In genomic region chrX:75273483-75273882, GRCh38 we compare ENCODE assay signal across 8 cellular contexts. TPM values are rescaled to one million over a fixed set of nuclear protein-coding genes. Genes with fewer than 3 reads are reported as not detected.
DNase-seq lines count a peak whose midpoint lies in the region; ATAC-seq and TF ChIP-seq lines count a peak whose summit lies in the region.

No MANE protein-coding gene starts in this region.

- no peaks in the 10 kb centered on the region for H3K9me3 ChIP-seq in CD8-positive, alpha-beta memory T cell (ENCODE audit: low read length)
- no peaks in the 10 kb centered on the region for H3K9me3 ChIP-seq in MM.1S (replicated peaks; ENCODE audit: insufficient read depth, low read length)

- peaks cover 41 to 57% (median 46%) of the 10 kb centered on the region in 3 donors for H3K4me1 Mint-ChIP-seq in CD8-positive, alpha-beta memory T cell

- ATAC-seq in GM21526 (IDR thresholded peaks at IDR 0.05; ENCODE audit: low FRiP score, unreplicated experiment) = peak; percentile 2

- peak overlapping the region; percentile 89 for H3K4me3 ChIP-seq in CD8-positive, alpha-beta memory T cell (ENCODE audit: low read length)
- H3K4me3 ChIP-seq in MM.1S (ENCODE audit: low read length) = peak overlapping the region; percentile 61

- no peaks in the 10 kb centered on the region for H3K27me3 ChIP-seq in CD8-positive, alpha-beta memory T cell (ENCODE audit: insufficient read depth, low read length, poor library complexity, severe bottlenecking)
- H3K27me3 ChIP-seq in MM.1S (replicated peaks; ENCODE audit: insufficient read depth, low read length) = no peaks in the 10 kb centered on the region

- peaks cover 18% of the 10 kb centered on the region for H3K4me1 ChIP-seq in CD8-positive, alpha-beta memory T cell (ENCODE audit: insufficient read depth, low read length)
- H3K4me1 ChIP-seq in MM.1S (ENCODE audit: low read length) = no peaks in the 10 kb centered on the region

- H3K36me3 Mint-ChIP-seq in CD8-positive, alpha-beta memory T cell = peaks cover 0 to 12% (median 0%) of the 10 kb centered on the region in 3 donors

- peak overlapping the region; percentile 80 for H3K27ac ChIP-seq in CD8-positive, alpha-beta memory T cell (ENCODE audit: low read depth, low read length)
- H3K27ac ChIP-seq in MM.1S (ENCODE audit: low read length) (peak overlapping the region; percentile 69; the same call in 1 of the 2 replicates), cingulate gyrus (ENCODE audit: low read depth, low read length) (peak overlapping the region; percentile 76)

- H3F3A ChIP-seq in MM.1S (ENCODE audit: insufficient read depth, low read length) = no peaks in the 10 kb centered on the region

- no peak for TF ChIP-seq CTCF in MM.1S (IDR thresholded peaks at IDR 0.05; ENCODE audit: low read length)

- no peaks in the 10 kb centered on the region for H4K20me1 ChIP-seq in MM.1S (ENCODE audit: insufficient read depth, low read length)

- H2AFZ ChIP-seq in MM.1S (ENCODE audit: low read length) = peak overlapping the region; percentile 80

- H3K4me3 Mint-ChIP-seq in CD8-positive, alpha-beta memory T cell = peak overlapping the region; percentile 88 to 95 (median 89)

- DNase-seq in CD8-positive, alpha-beta memory T cell = peak in 1 of 5 donors; percentile 0
- DNase-seq in MM.1S (no peak), midbrain (lab: John Stamatoyannopoulos, UW) (peak; percentile 44), 8988T (no peak), GOT3 (lab: John Stamatoyannopoulos, UW) (no peak), NCI-H1092 treated with DMSO at 0.1 percent for 48 hours (lab: John Stamatoyannopoulos, UW) (no peak)

- CTCF ChIA-PET in CD8-positive, alpha-beta memory T cell (lab: Charles Lee) = interaction anchor here (1.2 kb wide), 1 partner anchor 875 kb away, joined by 4 read pairs; no protein-coding TSS in a partner anchor

- no peaks in the 10 kb centered on the region for H3K9me2 ChIP-seq in MM.1S (replicated peaks; ENCODE audit: insufficient read depth, low read length)

- H3K9me3 Mint-ChIP-seq in CD8-positive, alpha-beta memory T cell = peaks cover 0 to 2% (median 0%) of the 10 kb centered on the region in 5 donors

- H3K9ac ChIP-seq in MM.1S (ENCODE audit: low read length) = peak overlapping the region; percentile 69; the same call in 1 of the 2 replicates

- H3K27ac Mint-ChIP-seq in CD8-positive, alpha-beta memory T cell = peak overlapping the region; percentile 85 to 98 (median 94)

- peaks cover 23% of the 10 kb centered on the region; the same call in 1 of the 2 replicates for H3K79me2 ChIP-seq in MM.1S (ENCODE audit: low read length)

- POLR2A ChIA-PET in CD8-positive, alpha-beta memory T cell (lab: Charles Lee) = interaction anchor here (0.6 kb wide), 1 partner anchor 659 kb away, joined by 3 read pairs; the partner anchor contains the start of gene RLIM

- no peaks in the 10 kb centered on the region for H3K36me3 ChIP-seq in CD8-positive, alpha-beta memory T cell (ENCODE audit: insufficient read depth, low read length)
- no peaks in the 10 kb centered on the region for H3K36me3 ChIP-seq in MM.1S (replicated peaks; ENCODE audit: insufficient read depth, low read length)

- H3K27me3 Mint-ChIP-seq in CD8-positive, alpha-beta memory T cell = peaks cover 0 to 1% of the 10 kb centered on the region in 2 donors

- H3K4me2 ChIP-seq in MM.1S (ENCODE audit: low read depth, low read length) = peak overlapping the region; percentile 48; the same call in 1 of the 2 replicates

RNA-seq across cellular contexts. Expression of gene UPRT, which starts 0.4 kb away (rescaled TPM):
- 10 to 100 TPM; 17.1 to 17.4 TPM for total RNA-seq in CD8-positive, alpha-beta memory T cell
- 19.6 TPM for polyA plus RNA-seq in CD8-positive, alpha-beta memory T cell
